1 cellular context compared by ENCODE assay signal in genomic region chr19:49533551-49534488, GRCh38.
TF ChIP-seq lines count a peak whose summit lies in the region.

No MANE protein-coding gene starts in this region.

TF ChIP-seq in HEK293, 187 proteins besides CTCF, POLR2A, EP300 and RAD21 (continued from another document):
- TF ChIP-seq ZNF398 (tag by site-specific recombination; IDR thresholded peaks at IDR 0.05) (0 out of 2 replicates have a peak, but pooled peaks have one; percentile 15), PRDM10 (tag by site-specific recombination; IDR thresholded peaks at IDR 0.05) (peak; percentile 58; the same call in 1 of the 2 replicates), ZXDB (tag by site-specific recombination; IDR thresholded peaks at IDR 0.05) (0 out of 2 replicates have a peak, but pooled peaks have one; percentile 21), OSR2 (tag by site-specific recombination; IDR thresholded peaks at IDR 0.05) (no peak), ZNF311 (tag by site-specific recombination; IDR thresholded peaks at IDR 0.05; ENCODE audit: borderline replicate concordance) (no peak), KLF1 (tag by site-specific recombination; IDR thresholded peaks at IDR 0.05) (peak; percentile 92), SP7 (tag by site-specific recombination; IDR thresholded peaks at IDR 0.05) (peak; percentile 30; the same call in 1 of the 2 replicates), ZBTB20 (tag by site-specific recombination; IDR thresholded peaks at IDR 0.05) (peak; percentile 80), ZBTB7A (tag by site-specific recombination; IDR thresholded peaks at IDR 0.05; ENCODE audit: low read depth) (no peak), ZBTB26 (tag by site-specific recombination; optimal IDR thresholded peaks at IDR 0.05) (peak; percentile 34), KLF9 (tag by site-specific recombination; IDR thresholded peaks at IDR 0.05; ENCODE audit: low read depth) (peak; percentile 99), ZNF2 (tag by site-specific recombination; IDR thresholded peaks at IDR 0.05) (no peak)
